14 cellular contexts compared by ENCODE assay signal in genomic region chr17:42131232-42131631, GRCh38. TPM values are rescaled to one million over a fixed set of nuclear protein-coding genes. Genes with fewer than 3 reads are reported as not detected.
DNase-seq lines count a peak whose midpoint lies in the region; ATAC-seq and TF ChIP-seq lines count a peak whose summit lies in the region.
"Had no signal": no experiment of that assay in that cellular context is flagged by ENCODE, and none has a peak within 500 bp of the region (broad histone marks: within the 10 kb centered on the region; RNA-seq: fewer than 3 reads in every experiment).

No MANE protein-coding gene starts in this region.

- intact Hi-C loops in gastrocnemius medialis (cut with DNase I; ENCODE audit: low total_unique reads), result no loop called here

- POLR2A ChIA-PET in CD8-positive, alpha-beta memory T cell (lab: Charles Lee), result no interaction called here

- no peaks in the 10 kb centered on the region for H3K27me3 Mint-ChIP-seq in CD8-positive, alpha-beta memory T cell
- H3K27me3 Mint-ChIP-seq in effector memory CD8-positive, alpha-beta T cell, result no peaks in the 10 kb centered on the region

- no peaks in the 10 kb centered on the region for H3F3A ChIP-seq in Loucy (ENCODE audit: low read depth)

- peaks cover 32 to 52% (median 49%) of the 10 kb centered on the region in 3 donors for H3K4me1 Mint-ChIP-seq in CD8-positive, alpha-beta memory T cell
- H3K4me1 Mint-ChIP-seq in effector memory CD8-positive, alpha-beta T cell (ENCODE audit: low read depth in 2 of 2), result peaks cover 30 to 32% of the 10 kb centered on the region in 2 donors

- no peak overlapping the region for H3K4me3 Mint-ChIP-seq in CD8-positive, alpha-beta memory T cell
- H3K4me3 Mint-ChIP-seq in effector memory CD8-positive, alpha-beta T cell, result no peak overlapping the region

- H3K9ac ChIP-seq in Loucy (ENCODE audit: low read depth, low read length, poor library complexity, severe bottlenecking), result peak overlapping the region; percentile 52

- no peaks in the 10 kb centered on the region for H3K9me3 ChIP-seq in CD8-positive, alpha-beta memory T cell (ENCODE audit: low read length)
- H3K9me3 ChIP-seq in Loucy (ENCODE audit: insufficient read depth, low read depth, low read length) (no peaks in the 10 kb centered on the region), gastrocnemius medialis (no peaks in the 10 kb centered on the region)
- H3K9me3 ChIP-seq: body of pancreas had no signal

- H3K9me2 ChIP-seq in Loucy (replicated peaks; ENCODE audit: low read depth, low read length), result no peaks in the 10 kb centered on the region

- no peak for DNase-seq in CD8-positive, alpha-beta memory T cell
- DNase-seq in effector memory CD8-positive, alpha-beta T cell, result no peak
- DNase-seq in gastrocnemius medialis (no peak), cortex of kidney (lab: John Stamatoyannopoulos, UW) (no peak), AML-193 (lab: John Stamatoyannopoulos, UW) (no peak)
- DNase-seq in activated effector memory CD4-positive, alpha-beta T cell treated with Interleukin-2 at 50 U/mL for 16 hours, result no peak
- DNase-seq: activated CD4-positive, alpha-beta T cell treated with anti-CD3 and anti-CD28 coated beads, Interleukin-2, amount 50 U/mL, for 1 hour; body of pancreas; DMS79 treated with DMSO at 0.1 percent for 48 hours; NCI-H2107 had no signal

- ATAC-seq in effector memory CD8-positive, alpha-beta T cell (replicated peaks), result no peak
- no peak for ATAC-seq in gastrocnemius medialis
- ATAC-seq in HG02588 (IDR thresholded peaks at IDR 0.05; ENCODE audit: unreplicated experiment), result no peak
- ATAC-seq: body of pancreas, left lobe of liver had no signal

- peak overlapping the region; percentile 32 for H3K4me2 ChIP-seq in Loucy (ENCODE audit: low read depth, low read length, poor library complexity, severe bottlenecking)

- TF ChIP-seq CTCF in Loucy (conservative IDR thresholded peaks at IDR 0.05; ENCODE audit: low read length) (no peak), gastrocnemius medialis (IDR thresholded peaks at IDR 0.05 in 4 of 5, conservative IDR thresholded peaks at IDR 0.05 in 1 of 5) (no peak)

- no peak overlapping the region for H2AFZ ChIP-seq in Loucy (ENCODE audit: low read length)

- no peaks in the 10 kb centered on the region for H3K9me3 Mint-ChIP-seq in CD8-positive, alpha-beta memory T cell
- no peaks in the 10 kb centered on the region for H3K9me3 Mint-ChIP-seq in effector memory CD8-positive, alpha-beta T cell

- H3K27me3 ChIP-seq in CD8-positive, alpha-beta memory T cell (ENCODE audit: insufficient read depth, low read length, poor library complexity, severe bottlenecking), result no peaks in the 10 kb centered on the region
- no peaks in the 10 kb centered on the region for H3K27me3 ChIP-seq in Loucy (ENCODE audit: insufficient read depth, low read length, poor library complexity, severe bottlenecking)
- H3K27me3 ChIP-seq in gastrocnemius medialis, result no peaks in the 10 kb centered on the region
- H3K27me3 ChIP-seq: body of pancreas had no signal

- H3K4me3 ChIP-seq in CD8-positive, alpha-beta memory T cell (ENCODE audit: low read length), result no peak overlapping the region
- H3K4me3 ChIP-seq in Loucy (ENCODE audit: low read length, poor library complexity, severe bottlenecking), result no peak overlapping the region
- H3K4me3 ChIP-seq in gastrocnemius medialis, result no peak overlapping the region
- H3K4me3 ChIP-seq: body of pancreas had no signal

- TF ChIP-seq POLR2A in gastrocnemius medialis (IDR thresholded peaks at IDR 0.05), result no peak

- in situ Hi-C loops in gastrocnemius medialis (cut with MboI; ENCODE audit: low sequenced_read_pairs in 4 of 4), result no loop called here

- peaks cover 25% of the 10 kb centered on the region for H4K20me1 ChIP-seq in Loucy (ENCODE audit: insufficient read depth, low read length, poor library complexity, severe bottlenecking)

- peaks cover 56% of the 10 kb centered on the region for H3K79me2 ChIP-seq in Loucy (ENCODE audit: insufficient read depth, low read length)

- peaks cover 6 to 79% (median 6%) of the 10 kb centered on the region in 3 donors for H3K36me3 Mint-ChIP-seq in CD8-positive, alpha-beta memory T cell
- H3K36me3 Mint-ChIP-seq in effector memory CD8-positive, alpha-beta T cell (ENCODE audit: insufficient read depth), result peaks cover 50% of the 10 kb centered on the region

- peaks cover 43% of the 10 kb centered on the region for H3K4me1 ChIP-seq in CD8-positive, alpha-beta memory T cell (ENCODE audit: insufficient read depth, low read length)
- peaks cover 39% of the 10 kb centered on the region for H3K4me1 ChIP-seq in Loucy (ENCODE audit: insufficient read depth, low read length, poor library complexity, severe bottlenecking)
- H3K4me1 ChIP-seq in gastrocnemius medialis, result peaks cover 72 to 76% of the 10 kb centered on the region in 2 donors

- peaks cover 50% of the 10 kb centered on the region for H3K36me3 ChIP-seq in CD8-positive, alpha-beta memory T cell (ENCODE audit: insufficient read depth, low read length)
- peaks cover 51% of the 10 kb centered on the region; the same call in 1 of the 2 replicates for H3K36me3 ChIP-seq in Loucy (ENCODE audit: insufficient read depth, low read length)
- H3K36me3 ChIP-seq in gastrocnemius medialis, result peaks cover 0 to 40% of the 10 kb centered on the region in 2 donors

- CTCF ChIA-PET in CD8-positive, alpha-beta memory T cell (lab: Charles Lee), result no interaction called here

- H3K27ac Mint-ChIP-seq in CD8-positive, alpha-beta memory T cell, result peak overlapping the region in 6 of 8 donors; percentile 7 to 90 (median 75)
- H3K27ac Mint-ChIP-seq in effector memory CD8-positive, alpha-beta T cell, result peak overlapping the region; percentile 23 to 65

- no peak overlapping the region for H3K27ac ChIP-seq in CD8-positive, alpha-beta memory T cell (ENCODE audit: low read depth, low read length)
- peak overlapping the region; percentile 56 to 75 (median 70) for H3K27ac ChIP-seq in gastrocnemius medialis
- H3K27ac ChIP-seq: RWPE1 had no signal

RNA-seq across cellular contexts. Expression of gene HSPB9, which starts 8.6 kb away (rescaled TPM):
- total RNA-seq in CD8-positive, alpha-beta memory T cell, result under 1 TPM; 0.11 to 0.15 TPM
- polyA plus RNA-seq in CD8-positive, alpha-beta memory T cell, result not detected
- total RNA-seq in gastrocnemius medialis, result not detected

RNA-seq across cellular contexts. Expression of gene KAT2A, which starts 10.1 kb away (rescaled TPM):
- 10 to 100 TPM; 52.5 to 53.3 TPM for total RNA-seq in CD8-positive, alpha-beta memory T cell
- 8.5 TPM for polyA plus RNA-seq in CD8-positive, alpha-beta memory T cell
- 10 to 100 TPM in 1 of 4 donors, 1 to 10 TPM in 3; 1.8 to 15.0 (median 6.3) TPM for total RNA-seq in gastrocnemius medialis

RNA-seq across cellular contexts. Expression of gene DHX58, which starts 18.7 kb away (rescaled TPM):
- total RNA-seq in CD8-positive, alpha-beta memory T cell, result 1 to 10 TPM; 8.1 to 9.7 TPM
- 10.7 TPM for polyA plus RNA-seq in CD8-positive, alpha-beta memory T cell
- 1 to 10 TPM; 1.1 to 4.4 (median 3.1) TPM for total RNA-seq in gastrocnemius medialis

RNA-seq across cellular contexts. Expression of gene RAB5C, which starts 23.6 kb away (rescaled TPM):
- total RNA-seq in CD8-positive, alpha-beta memory T cell, result 10 to 100 TPM; 61.3 to 64.3 TPM
- 86.0 TPM for polyA plus RNA-seq in CD8-positive, alpha-beta memory T cell
- 10 to 100 TPM; 33.0 to 42.5 (median 37.6) TPM for total RNA-seq in gastrocnemius medialis

RNA-seq across cellular contexts. Expression of gene ZNF385C, which starts 33.0 kb away (rescaled TPM):
- total RNA-seq in CD8-positive, alpha-beta memory T cell, result not detected
- polyA plus RNA-seq in CD8-positive, alpha-beta memory T cell, result not detected
- total RNA-seq in gastrocnemius medialis, result under 1 TPM in 2 of 4 donors, not detected in 2; 0.26 to 0.78 TPM
